Comparison of ENCODE assay signal across 14 cellular contexts in genomic region chr17:61255609-61256008, GRCh38.
"Had no signal": no experiment of that assay in that cellular context is flagged by ENCODE, and none has a peak within 500 bp of the region (broad histone marks: within the 10 kb centered on the region; RNA-seq: fewer than 3 reads in every experiment).

No MANE protein-coding gene starts in this region.

- H3K4me3 Mint-ChIP-seq: activated CD4-positive, alpha-beta T cell treated with anti-CD3 and anti-CD28 coated beads, Interleukin-2, amount 10 ng/mL, durations not matched to agents 7 days and 5 days; activated naive CD8-positive, alpha-beta T cell treated with anti-CD3 and anti-CD28 coated beads, Interleukin-2, amount 10 ng/mL, durations not matched to agents 7 days and 5 days; activated T-helper 1 cell treated with anti-CD3 and anti-CD28 coated beads, Interleukin-12 subunit alpha, Interleukin-12 subunit beta, Interleukin-2, Interleukin-4 antibody, amounts not matched to agents 30 ng/mL and 10 ng/mL and 1 ng/mL, durations not matched to agents 14 hours and 24 hours and 36 hours; nephron progenitor cell; T-helper 2 cell treated with Interferon-gamma antibody and Interleukin-4, amounts not matched to agents 5 μg/mL and 100 μg/mL, for 36 hours had no signal

- H3K4me3 ChIP-seq: psoas muscle, right lobe of liver, vagina had no signal

- DNase-seq: activated CD4-positive, alpha-beta T cell treated with anti-CD3 and anti-CD28 coated beads, Interleukin-2, amount 10 ng/mL, durations not matched to agents 7 days and 5 days; activated CD4-positive, CD25-positive, alpha-beta regulatory T cell; activated CD8-positive, alpha-beta memory T cell treated with anti-CD3 and anti-CD28 coated beads for 24 hours; activated naive CD8-positive, alpha-beta T cell treated with anti-CD3 and anti-CD28 coated beads, Interleukin-2, amount 10 ng/mL, durations not matched to agents 7 days and 5 days; anterior cingulate cortex; effector CD8-positive, alpha-beta T cell; left colon; nephron progenitor cell; psoas muscle; right lobe of liver; SW 1271 had no signal

- H3K4me1 ChIP-seq: right lobe of liver had no signal

- H3K9me3 ChIP-seq: psoas muscle, right lobe of liver, vagina had no signal

- H3K36me3 ChIP-seq: right lobe of liver, vagina had no signal

- H3K27ac ChIP-seq: psoas muscle, right lobe of liver, vagina had no signal

- H3K27me3 ChIP-seq: right lobe of liver, vagina had no signal

- H3K27ac Mint-ChIP-seq: activated CD4-positive, alpha-beta T cell treated with anti-CD3 and anti-CD28 coated beads, Interleukin-2, amount 10 ng/mL, durations not matched to agents 7 days and 5 days; activated naive CD8-positive, alpha-beta T cell treated with anti-CD3 and anti-CD28 coated beads, Interleukin-2, amount 10 ng/mL, durations not matched to agents 7 days and 5 days; activated T-helper 1 cell treated with anti-CD3 and anti-CD28 coated beads, Interleukin-12 subunit alpha, Interleukin-12 subunit beta, Interleukin-2, Interleukin-4 antibody, amounts not matched to agents 30 ng/mL and 10 ng/mL and 1 ng/mL, durations not matched to agents 14 hours and 24 hours and 36 hours; nephron progenitor cell; T-helper 2 cell treated with Interferon-gamma antibody and Interleukin-4, amounts not matched to agents 5 μg/mL and 100 μg/mL, for 36 hours had no signal

- H3K27me3 Mint-ChIP-seq: activated CD4-positive, alpha-beta T cell treated with anti-CD3 and anti-CD28 coated beads, Interleukin-2, amount 10 ng/mL, durations not matched to agents 7 days and 5 days; activated naive CD8-positive, alpha-beta T cell treated with anti-CD3 and anti-CD28 coated beads, Interleukin-2, amount 10 ng/mL, durations not matched to agents 7 days and 5 days had no signal

- H3K9me3 Mint-ChIP-seq: activated CD4-positive, alpha-beta T cell treated with anti-CD3 and anti-CD28 coated beads, Interleukin-2, amount 10 ng/mL, durations not matched to agents 7 days and 5 days; activated naive CD8-positive, alpha-beta T cell treated with anti-CD3 and anti-CD28 coated beads, Interleukin-2, amount 10 ng/mL, durations not matched to agents 7 days and 5 days; activated T-helper 1 cell treated with anti-CD3 and anti-CD28 coated beads, Interleukin-12 subunit alpha, Interleukin-12 subunit beta, Interleukin-2, Interleukin-4 antibody, amounts not matched to agents 30 ng/mL and 10 ng/mL and 1 ng/mL, durations not matched to agents 14 hours and 24 hours and 36 hours; nephron progenitor cell; T-helper 2 cell treated with Interferon-gamma antibody and Interleukin-4, amounts not matched to agents 5 μg/mL and 100 μg/mL, for 36 hours had no signal

- ATAC-seq: left colon, psoas muscle, right lobe of liver had no signal
